1 cellular context compared by ENCODE assay signal in genomic region chr6:113693866-113694265, GRCh38.
TF ChIP-seq lines count a peak whose summit lies in the region.

No MANE protein-coding gene starts in this region.

TF ChIP-seq in IMR-90, 13 proteins besides CTCF, POLR2A, EP300 and RAD21 (continued from another document):
- TF ChIP-seq MAZ (IDR thresholded peaks at IDR 0.05; ENCODE audit: borderline replicate concordance, low read depth, low read length) (no peak), RFX5 (IDR thresholded peaks at IDR 0.05; ENCODE audit: low read depth, low read length) (no peak), MAFK (IDR thresholded peaks at IDR 0.05; ENCODE audit: low read depth, low read length) (no peak), NFE2L2 (IDR thresholded peaks at IDR 0.05; ENCODE audit: low read depth, low read length) (no peak), BHLHE40 (IDR thresholded peaks at IDR 0.05; ENCODE audit: low read depth, low read length) (no peak), RCOR1 (IDR thresholded peaks at IDR 0.05; ENCODE audit: insufficient replicate concordance, low read length) (no peak), CEBPB (IDR thresholded peaks at IDR 0.05; ENCODE audit: low read depth, low read length) (no peak)
